Comparison of ENCODE assay signal across 8 cellular contexts in the genomic region with DNA sequence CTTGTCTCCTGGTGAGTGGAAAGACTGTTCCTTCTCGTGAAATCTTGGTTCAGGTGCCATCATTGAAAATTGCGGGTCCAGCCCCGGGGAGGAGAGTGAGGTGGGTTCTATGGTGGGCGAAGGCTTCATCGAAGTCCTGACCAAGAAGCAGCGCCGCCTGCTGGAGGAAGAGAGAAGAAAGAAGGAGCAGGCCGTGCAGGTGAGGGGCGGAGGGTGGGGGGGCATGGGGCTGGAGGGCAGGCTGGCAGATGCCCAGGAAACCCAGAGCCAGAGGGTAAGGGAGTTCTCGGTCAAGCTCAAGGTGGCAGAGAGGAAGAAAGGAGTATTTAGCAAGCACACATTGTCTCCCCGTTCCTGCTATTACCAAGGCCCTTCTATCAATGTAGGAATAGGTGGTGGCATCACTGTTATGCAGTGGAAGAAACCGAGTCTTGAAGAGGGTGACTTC. TPM values are rescaled to one million over a fixed set of nuclear protein-coding genes. Genes with fewer than 3 reads are reported as not detected.
DNase-seq lines count a peak whose midpoint lies in the region; ATAC-seq and TF ChIP-seq lines count a peak whose summit lies in the region.

No MANE protein-coding gene starts in this region.

- in situ Hi-C loops in GM13977 (cut with MboI; ENCODE audit: low pct_unique_long_range_greater_than_20kb, low sequenced_read_pairs, unreplicated experiment) = no loop called here

- peaks cover 0 to 34% (median 4%) of the 10 kb centered on the region in 3 donors for H3K4me1 ChIP-seq in gastroesophageal sphincter

- no peaks in the 10 kb centered on the region for H3K27me3 ChIP-seq in gastroesophageal sphincter

- H3K27ac ChIP-seq in gastroesophageal sphincter = peak overlapping the region in 1 of 4 donors; percentile 27

- TF ChIP-seq CTCF in GM13977 (IDR thresholded peaks at IDR 0.05; ENCODE audit: extremely low read depth, insufficient read depth, missing control alignments) = peak; percentile 68
- TF ChIP-seq CTCF in gastroesophageal sphincter (IDR thresholded peaks at IDR 0.05) = peak in 3 of 4 experiments; percentile 19 to 70 (median 39)

- peak; percentile 59 for DNase-seq in GM13977 (ENCODE audit: low spot score)
- DNase-seq in NCI-H82 treated with DMSO at 0.1 percent for 48 hours (lab: John Stamatoyannopoulos, UW; ENCODE audit: unreplicated experiment) = peak; percentile 31
- peak; percentile 30 for DNase-seq in activated T-helper 1 cell treated with Interleukin-2 at 50 U/mL for 16 hours (ENCODE audit: low read depth)
- DNase-seq in stimulated activated CD4-positive, alpha-beta T cell treated with anti-CD3 and anti-CD28 coated beads, Interleukin-12 subunit alpha, Interleukin-12 subunit beta, amount 100 ng/mL, for 24 hours (ENCODE audit: low read depth in 2 of 2) = peak; percentile 24 to 43
- DNase-seq in NOMO-1 treated with dmso at 0.1 percent for 144 hours (lab: John Stamatoyannopoulos, UW; ENCODE audit: unreplicated experiment) = no peak
- no peak for DNase-seq in middle frontal gyrus (ENCODE audit: extremely low spot score, low spot score)

- WGBS in gastroesophageal sphincter (ENCODE audit: low coverage in 1 of 2), 2 donors = 33 to 68% methylated on average over 3 of the region's 12 CpGs

- no peak for TF ChIP-seq EP300 in gastroesophageal sphincter (IDR thresholded peaks at IDR 0.05)

- H3K4me3 ChIP-seq in gastroesophageal sphincter = no peak overlapping the region

- H3K36me3 ChIP-seq in gastroesophageal sphincter = peaks cover 0 to 97% of the 10 kb centered on the region in 2 donors

- H3K9me3 ChIP-seq in gastroesophageal sphincter = no peaks in the 10 kb centered on the region

- ATAC-seq in gastroesophageal sphincter = no peak
- ATAC-seq in HG02938 (IDR thresholded peaks at IDR 0.05; ENCODE audit: unreplicated experiment) = no peak

- TF ChIP-seq POLR2A in gastroesophageal sphincter (IDR thresholded peaks at IDR 0.05) = no peak

RNA-seq across cellular contexts. Expression of gene POMT1, which starts 24.3 kb away (rescaled TPM):
- 10 to 100 TPM; 19.9 to 39.7 (median 26.6) TPM for total RNA-seq in gastroesophageal sphincter

RNA-seq across cellular contexts. Expression of gene UCK1, which starts 52.6 kb away (rescaled TPM):
- 100 to 1,000 TPM in 1 of 4 donors, 10 to 100 TPM in 3; 46.8 to 125 (median 51.4) TPM for total RNA-seq in gastroesophageal sphincter

Comparison
In these comparisons a context has a peak if more than half of its experiments do, and no peak if none do; other contexts are left out.
1. DNase-seq: peak in GM13977 (single experiment), NCI-H82 treated with DMSO at 0.1 percent for 48 hours (single experiment), activated T-helper 1 cell treated with Interleukin-2 at 50 U/mL for 16 hours (single experiment) and stimulated activated CD4-positive, alpha-beta T cell treated with anti-CD3 and anti-CD28 coated beads, Interleukin-12 subunit alpha, Interleukin-12 subunit beta, amount 100 ng/mL, for 24 hours (2 of 2); none in NOMO-1 treated with dmso at 0.1 percent for 144 hours (single experiment) and middle frontal gyrus (single experiment).